ENCODE assay signal across 25 cellular contexts in genomic region chr5:17149786-17150185, GRCh38.
"Had no signal": no experiment of that assay in that cellular context is flagged by ENCODE, and none has a peak within 500 bp of the region (broad histone marks: within the 10 kb centered on the region; RNA-seq: fewer than 3 reads in every experiment).

No MANE protein-coding gene starts in this region.

- H3K9ac ChIP-seq: neural progenitor cell, parathyroid adenoma had no signal

- H3K4me2 ChIP-seq: neural progenitor cell had no signal

- ATAC-seq: naive thymus-derived CD4-positive, alpha-beta T cell; natural killer cell; psoas muscle; right lobe of liver; stimulated activated effector memory CD8-positive, alpha-beta T cell treated with anti-CD3 and anti-CD28 coated beads, Interleukin-12 subunit alpha, Interleukin-12 subunit beta, amount 100 ng/mL, for 72 hours; stimulated activated naive B cell treated with anti-CD40 and anti-IgM and Interleukin-4, amounts not matched to agents 10 μg/mL and 1 μg/mL and 100 μg/mL, for 72 hours had no signal

- H3K27ac ChIP-seq: neural progenitor cell, ovary, parathyroid adenoma, psoas muscle, right lobe of liver, sigmoid colon, skin epidermis, stomach, thoracic aorta, thyroid gland, tibial nerve, upper lobe of left lung, vagina had no signal

- DNase-seq: naive thymus-derived CD4-positive, alpha-beta T cell; natural killer cell; occipital lobe; ovary; posterior cingulate gyrus; psoas muscle; right lobe of liver; sigmoid colon; stimulated activated CD4-positive, alpha-beta T cell treated with anti-CD3 and anti-CD28 coated beads, Interleukin-15, amount 100 ng/mL, for 24 hours; stimulated activated CD4-positive, alpha-beta T cell treated with anti-CD3 and anti-CD28 coated beads, Interleukin-2, amount 100 ng/mL, for 24 hours; stimulated activated CD4-positive, alpha-beta T cell treated with anti-CD3 and anti-CD28 coated beads, Interleukin-2, amount 100 ng/mL, for 48 hours; stimulated activated CD4-positive, alpha-beta T cell treated with anti-CD3 and anti-CD28 coated beads, Interleukin-4, amount 100 ng/mL, for 24 hours; stimulated activated naive B cell treated with anti-CD40 and anti-IgM and Interleukin-4, amounts not matched to agents 10 μg/mL and 1 μg/mL and 100 μg/mL, for 72 hours; stimulated activated naive CD4-positive, alpha-beta T cell treated with Interleukin-2 at 50 U/mL for 16 hours; stomach; thyroid gland; trophoblast cell; upper lobe of left lung had no signal

- H3K36me3 ChIP-seq: neural progenitor cell, ovary, right lobe of liver, sigmoid colon, stomach, thoracic aorta, thyroid gland, tibial nerve, upper lobe of left lung, vagina had no signal

- H3K9me3 ChIP-seq: ovary, psoas muscle, right lobe of liver, sigmoid colon, stomach, thoracic aorta, thyroid gland, tibial nerve, upper lobe of left lung, vagina had no signal

- H3K4me1 ChIP-seq: parathyroid adenoma, psoas muscle, right lobe of liver, sigmoid colon, stomach, thyroid gland, tibial nerve, upper lobe of left lung, vagina had no signal

- H3K4me3 ChIP-seq: neural progenitor cell, ovary, psoas muscle, right lobe of liver, sigmoid colon, skin epidermis, stomach, thoracic aorta, thyroid gland, tibial nerve, upper lobe of left lung, vagina had no signal

- H3K27me3 ChIP-seq: neural progenitor cell, ovary, right lobe of liver, sigmoid colon, stomach, thyroid gland, tibial nerve, upper lobe of left lung, vagina had no signal

- H3K79me2 ChIP-seq: parathyroid adenoma had no signal

- H2AFZ ChIP-seq: neural progenitor cell, parathyroid adenoma had no signal
